13 cellular contexts compared by ENCODE assay signal in the genomic region with DNA sequence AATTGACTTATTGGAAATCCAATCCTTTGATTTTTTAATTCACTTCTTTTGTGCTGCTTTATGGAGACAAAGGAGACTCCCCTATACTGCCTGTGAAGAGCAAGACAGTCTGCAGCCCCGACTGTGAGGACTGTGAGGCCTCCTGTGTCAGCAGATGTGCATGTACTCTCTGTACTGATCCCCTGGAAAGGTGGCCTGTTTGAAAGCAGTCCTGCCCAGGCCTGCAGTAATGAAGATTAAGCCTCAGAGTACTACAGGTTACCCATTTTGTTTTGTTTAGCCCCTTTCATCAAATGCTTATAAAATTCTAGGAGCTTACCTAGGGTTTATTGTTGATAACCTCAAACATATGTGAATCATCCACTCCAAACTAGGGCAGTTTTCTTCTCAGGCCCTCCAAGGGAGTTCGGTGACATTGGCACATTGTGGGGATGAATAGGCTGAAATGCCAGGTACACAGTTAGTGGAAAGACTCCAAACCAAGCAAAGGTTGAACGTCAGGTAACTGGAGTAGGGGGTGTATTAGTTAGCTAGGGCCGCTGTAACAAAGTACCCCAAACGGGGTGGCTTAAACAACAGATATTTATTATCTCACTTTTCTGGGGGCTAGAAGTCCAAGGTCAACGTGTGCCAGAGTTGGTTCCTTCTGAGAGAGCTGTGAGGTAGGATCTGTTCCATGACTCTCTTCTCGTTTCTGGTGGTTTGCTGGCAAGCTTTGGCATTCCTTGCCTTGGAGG.
DNase-seq lines count a peak whose midpoint lies in the region; ATAC-seq and TF ChIP-seq lines count a peak whose summit lies in the region.
"Had no signal": no experiment of that assay in that cellular context is flagged by ENCODE, and none has a peak within 500 bp of the region (broad histone marks: within the 10 kb centered on the region; RNA-seq: fewer than 3 reads in every experiment).

No MANE protein-coding gene starts in this region.

- H3K9me3 ChIP-seq in body of pancreas: no peaks in the 10 kb centered on the region
- H3K9me3 ChIP-seq in right lobe of liver: peaks cover 0 to 3% (median 0%) of the 10 kb centered on the region in 4 donors
- peaks cover 3 to 12% (median 6%) of the 10 kb centered on the region in 5 donors for H3K9me3 ChIP-seq in subcutaneous abdominal adipose tissue (ENCODE audit: control insufficient read depth in 5 of 5, low read length in 5 of 5)

- no peak for TF ChIP-seq POLR2A in body of pancreas (IDR thresholded peaks at IDR 0.05)
- TF ChIP-seq POLR2A in right lobe of liver (IDR thresholded peaks at IDR 0.05): no peak

- ATAC-seq in body of pancreas: no peak
- peak in 1 of 4 donors; percentile 25 for ATAC-seq in right lobe of liver
- ATAC-seq in left colon: no peak

- DNase-seq in NCI-H2171 treated with DMSO at 0.1 percent for 48 hours (lab: John Stamatoyannopoulos, UW) (peak; percentile 15), NCI-H2171 (lab: John Stamatoyannopoulos, UW) (no peak), body of pancreas (no peak), right lobe of liver (no peak), left colon (no peak), GM10248 (ENCODE audit: extremely low spot score) (no peak), OCI-M1 (lab: John Stamatoyannopoulos, UW) (no peak)
- DNase-seq: GDM1, NCI-H2081, occipital lobe had no signal

- TF ChIP-seq CTCF in body of pancreas (IDR thresholded peaks at IDR 0.05): no peak
- no peak for TF ChIP-seq CTCF in right lobe of liver (IDR thresholded peaks at IDR 0.05)
- no peak for TF ChIP-seq CTCF in GM10248 (IDR thresholded peaks at IDR 0.05; ENCODE audit: control extremely low read depth, extremely low read depth, low read depth, missing control alignments)

- peak overlapping the region in 1 of 5 donors; percentile 66 for H3K9ac ChIP-seq in subcutaneous abdominal adipose tissue (ENCODE audit: low read length in 5 of 5)

- POLR2A ChIA-PET in GM10248 (lab: Yijun Ruan, JAX): no interaction called here

- intact Hi-C loops in body of pancreas (cut with DNase I) (no loop called here), right lobe of liver (cut with DNase I) (no loop called here), left colon (cut with DNase I, micrococcal nuclease) (no loop called here)

- CTCF ChIA-PET in GM10248 (lab: Yijun Ruan, JAX): interaction anchor here (0.9 to 1.5 kb wide), 4 partner anchors 9 to 172 kb away, joined by 3 to 5 read pairs (median 4); no protein-coding TSS in a partner anchor

- H3K36me3 ChIP-seq in body of pancreas (replicated peaks in 1 of 2; ENCODE audit: insufficient read depth in 1 of 2, low read depth in 2 of 2) (peaks cover 0 to 3% of the 10 kb centered on the region in 2 donors), right lobe of liver (peaks cover 0 to 4% (median 2%) of the 10 kb centered on the region in 4 donors), subcutaneous abdominal adipose tissue (ENCODE audit: control insufficient read depth in 5 of 5, insufficient read depth in 5 of 5, low read length in 5 of 5) (peaks cover 0 to 7% (median 4%) of the 10 kb centered on the region in 5 donors)

- H3K4me3 ChIP-seq in body of pancreas (no peak overlapping the region), right lobe of liver (no peak overlapping the region), subcutaneous abdominal adipose tissue (ENCODE audit: low read depth in 1 of 5, low read length in 5 of 5) (no peak overlapping the region)
- H3K4me3 ChIP-seq: SJSA1 had no signal

- peaks cover 34% of the 10 kb centered on the region for H3K4me1 ChIP-seq in body of pancreas
- H3K4me1 ChIP-seq in right lobe of liver: peaks cover 0 to 35% (median 4%) of the 10 kb centered on the region in 4 donors
- H3K4me1 ChIP-seq in subcutaneous abdominal adipose tissue (ENCODE audit: control insufficient read depth in 5 of 5, insufficient read depth in 5 of 5, low read length in 5 of 5): peaks cover 9 to 53% (median 42%) of the 10 kb centered on the region in 5 donors
- H3K4me1 ChIP-seq: SJSA1 had no signal

- H3K27me3 ChIP-seq in body of pancreas: no peaks in the 10 kb centered on the region
- no peaks in the 10 kb centered on the region for H3K27me3 ChIP-seq in right lobe of liver
- no peaks in the 10 kb centered on the region for H3K27me3 ChIP-seq in subcutaneous abdominal adipose tissue (ENCODE audit: control insufficient read depth in 5 of 5, insufficient read depth in 4 of 5, low read length in 5 of 5)
- H3K27me3 ChIP-seq: SJSA1 had no signal

- WGBS in body of pancreas, 2 donors: 63 to 76% methylated on average over 7 of the region's 7 CpGs
- 71% methylated on average over 5 of the region's 7 CpGs for WGBS in right lobe of liver (ENCODE audit: insufficient coverage, low coverage, low lambda C conversion rate, missing lambda C conversion rate)

- H3K27ac ChIP-seq in body of pancreas: peak overlapping the region; percentile 43 to 80 (median 64)
- peak overlapping the region in 2 of 3 donors; percentile 30 to 44 for H3K27ac ChIP-seq in right lobe of liver
- peak overlapping the region; percentile 73 for H3K27ac ChIP-seq in subcutaneous abdominal adipose tissue (ENCODE audit: low read depth, low read length)
- H3K27ac ChIP-seq: 22Rv1, SJSA1 had no signal
